In genomic region chr5:66436721-66437120, GRCh38 we compare ENCODE assay signal across 9 cellular contexts.
DNase-seq lines count a peak whose midpoint lies in the region; ATAC-seq, FAIRE-seq and TF ChIP-seq lines count a peak whose summit lies in the region.
"Had no signal": no experiment of that assay in that cellular context is flagged by ENCODE, and none has a peak within 500 bp of the region (broad histone marks: within the 10 kb centered on the region; RNA-seq: fewer than 3 reads in every experiment).

No MANE protein-coding gene starts in this region.

- no peak overlapping the region for H3K18ac ChIP-seq in H1 (ENCODE audit: extremely low read depth, low read length)

- TF ChIP-seq EP300 in H1 (IDR thresholded peaks at IDR 0.05; ENCODE audit: borderline replicate concordance in 1 of 2, low read depth in 2 of 2, low read length in 2 of 2), result no peak

- no peak overlapping the region for H2AK5ac ChIP-seq in H1 (ENCODE audit: low read depth, low read length)

- peak; percentile 58 to 67 for TF ChIP-seq RAD21 in H1 (IDR thresholded peaks at IDR 0.05 in 1 of 2, conservative IDR thresholded peaks at IDR 0.05 in 1 of 2; ENCODE audit: low read depth in 2 of 2, low read length in 2 of 2)

- H3F3A ChIP-seq in MM.1S (ENCODE audit: insufficient read depth, low read length) (no peaks in the 10 kb centered on the region), smooth muscle cell (ENCODE audit: low read depth) (no peaks in the 10 kb centered on the region)

- CTCF ChIA-PET in H1 (lab: Charles Lee; ENCODE audit: partially characterized antibody), result interaction anchor here (0.9 to 5.3 kb wide), 7 partner anchors 9 to 130 kb away, joined by 3 to 18 read pairs (median 3); no protein-coding TSS in a partner anchor

- H3K27me3 ChIP-seq in MM.1S (replicated peaks; ENCODE audit: insufficient read depth, low read length), result no peaks in the 10 kb centered on the region
- no peaks in the 10 kb centered on the region for H3K27me3 ChIP-seq in H1 (replicated peaks in 1 of 4; ENCODE audit: control insufficient read depth in 3 of 4, extremely low read depth in 1 of 4, insufficient read depth in 3 of 4, low read length in 3 of 4)
- H3K27me3 ChIP-seq in smooth muscle cell (ENCODE audit: low read depth), result no peaks in the 10 kb centered on the region

- H2AFZ ChIP-seq in MM.1S (ENCODE audit: low read length), result no peak overlapping the region
- H2AFZ ChIP-seq in H1 (ENCODE audit: low read length), result no peak overlapping the region
- H2AFZ ChIP-seq in smooth muscle cell (ENCODE audit: low read depth), result no peak overlapping the region

- peak; percentile 43 for TF ChIP-seq CTCF in MM.1S (IDR thresholded peaks at IDR 0.05; ENCODE audit: low read length)
- TF ChIP-seq CTCF in H1 (IDR thresholded peaks at IDR 0.05; ENCODE audit: control extremely low read depth in 1 of 3, insufficient read depth in 1 of 3, low read depth in 1 of 3, low read length in 3 of 3), result peak; percentile 42 to 70 (median 51)
- TF ChIP-seq CTCF in smooth muscle cell (IDR thresholded peaks at IDR 0.05; ENCODE audit: borderline replicate concordance, insufficient read depth, poor library complexity, severe bottlenecking), result peak; percentile 3

- no peak overlapping the region for H2BK20ac ChIP-seq in H1 (ENCODE audit: low read length)

- H3K79me1 ChIP-seq in H1 (ENCODE audit: low read depth, low read length), result no peaks in the 10 kb centered on the region

- H4K20me1 ChIP-seq in MM.1S (ENCODE audit: insufficient read depth, low read length) (no peaks in the 10 kb centered on the region), H1 (replicated peaks in 1 of 2; ENCODE audit: control insufficient read depth in 1 of 2, insufficient read depth in 2 of 2, low read length in 2 of 2) (no peaks in the 10 kb centered on the region), smooth muscle cell (ENCODE audit: low read depth) (no peaks in the 10 kb centered on the region)

- H4K91ac ChIP-seq in H1 (replicated peaks; ENCODE audit: insufficient read length, low read length), result no peak overlapping the region

- H3K23me2 ChIP-seq in H1 (ENCODE audit: low read depth, low read length), result no peaks in the 10 kb centered on the region

- no peak overlapping the region for H2BK15ac ChIP-seq in H1 (ENCODE audit: low read length)

- no peaks in the 10 kb centered on the region for H3K9me3 ChIP-seq in MM.1S (replicated peaks; ENCODE audit: insufficient read depth, low read length)
- H3K9me3 ChIP-seq in H1 (ENCODE audit: insufficient read depth in 2 of 2, low read depth in 1 of 2, low read length in 1 of 2), result no peaks in the 10 kb centered on the region
- H3K9me3 ChIP-seq in smooth muscle cell (replicated peaks; ENCODE audit: low read depth), result no peaks in the 10 kb centered on the region

- H2BK12ac ChIP-seq in H1 (ENCODE audit: low read depth, low read length), result no peak overlapping the region

- H3K79me2 ChIP-seq in MM.1S (ENCODE audit: low read length) (no peaks in the 10 kb centered on the region), H1 (ENCODE audit: control insufficient read depth in 1 of 2, insufficient read depth in 2 of 2, low read length in 2 of 2) (no peaks in the 10 kb centered on the region), smooth muscle cell (ENCODE audit: low read depth) (no peaks in the 10 kb centered on the region)

- no peak overlapping the region for H3K23ac ChIP-seq in H1 (ENCODE audit: insufficient read length)

- H3K56ac ChIP-seq in H1 (replicated peaks; ENCODE audit: insufficient read length, low read depth, low read length), result no peak overlapping the region

- H3K4me3 ChIP-seq in MM.1S (ENCODE audit: low read length), result no peak overlapping the region
- H3K4me3 ChIP-seq in H1 (ENCODE audit: extremely low read depth in 1 of 4, insufficient read depth in 2 of 4, low read depth in 3 of 4, low read length in 4 of 4), result no peak overlapping the region
- H3K4me3 ChIP-seq in smooth muscle cell, result no peak overlapping the region

- H3K27ac ChIP-seq in MM.1S (ENCODE audit: low read length) (no peak overlapping the region), H1 (ENCODE audit: low read depth, low read length) (no peak overlapping the region), smooth muscle cell (ENCODE audit: low read depth) (no peak overlapping the region)

- H2BK120ac ChIP-seq in H1 (replicated peaks; ENCODE audit: low read depth, low read length), result no peak overlapping the region

- peak; percentile 65 for FAIRE-seq in H1 (lab: Jason Lieb, UNC)

- H3K9me2 ChIP-seq in MM.1S (replicated peaks; ENCODE audit: insufficient read depth, low read length), result no peaks in the 10 kb centered on the region

- H4K5ac ChIP-seq in H1 (ENCODE audit: insufficient read length, low read depth, low read length), result no peak overlapping the region

- no peak overlapping the region for H2BK5ac ChIP-seq in H1 (ENCODE audit: low read depth, low read length)

- DNase-seq in activated CD4-positive, alpha-beta T cell treated with anti-CD3 and anti-CD28 coated beads for 48 hours, result peak; percentile 9
- DNase-seq in activated CD4-positive, alpha-beta T cell treated with anti-CD3 and anti-CD28 coated beads for 4 hours, result no peak
- DNase-seq in MM.1S (no peak), H1 (ENCODE audit: low read depth in 1 of 2, low spot score in 2 of 2) (peak in 1 of 2 experiments; percentile 2), smooth muscle cell (lab: John Stamatoyannopoulos, UW; ENCODE audit: unreplicated experiment) (no peak), NCI-H1930 (lab: John Stamatoyannopoulos, UW) (no peak)
- DNase-seq: CD4-positive, alpha-beta memory T cell had no signal

- 77% methylated on average over 3 of the region's 3 CpGs; no CpG with 5 or more reads in 1 of the 2 experiments for WGBS in H1 (ENCODE audit: extremely low coverage in 1 of 2, insufficient coverage in 1 of 2, insufficient read length in 1 of 2, insufficient replicate concordance in 2 of 2, low coverage in 1 of 2, low lambda C conversion rate in 2 of 2, missing lambda C conversion rate in 1 of 2), 2 experiments
- 76% methylated on average over 3 of the region's 3 CpGs for WGBS in smooth muscle cell (ENCODE audit: low lambda C conversion rate)

- no peak overlapping the region for H3K14ac ChIP-seq in H1 (ENCODE audit: insufficient read length)

- H3K4me1 ChIP-seq in MM.1S (ENCODE audit: low read length), result peaks cover 16% of the 10 kb centered on the region
- no peaks in the 10 kb centered on the region for H3K4me1 ChIP-seq in H1 (replicated peaks in 1 of 4; ENCODE audit: control insufficient read depth in 3 of 4, insufficient read depth in 4 of 4, low read length in 3 of 4)
- no peaks in the 10 kb centered on the region for H3K4me1 ChIP-seq in smooth muscle cell (ENCODE audit: low read depth)

- H3K9ac ChIP-seq in MM.1S (ENCODE audit: low read length) (no peak overlapping the region), H1 (replicated peaks in 1 of 4; ENCODE audit: extremely low read depth in 1 of 4, low read depth in 3 of 4, low read length in 3 of 4) (no peak overlapping the region), smooth muscle cell (ENCODE audit: low read depth) (no peak overlapping the region)

- TF ChIP-seq POLR2A in H1 (IDR thresholded peaks at IDR 0.05; ENCODE audit: control extremely low read depth in 1 of 2, low read depth in 2 of 2, low read length in 2 of 2), result no peak

- POLR2A ChIA-PET in H1 (lab: Charles Lee; ENCODE audit: partially characterized antibody), result no interaction called here

- no peak overlapping the region; the same call in 1 of the 2 replicates for H4K8ac ChIP-seq in H1 (ENCODE audit: extremely low read depth, insufficient read depth, low read length)

- H3K4ac ChIP-seq in H1 (replicated peaks; ENCODE audit: insufficient read length, low read depth, low read length), result no peak overlapping the region

- no peak for ATAC-seq in HG02571 (IDR thresholded peaks at IDR 0.05; ENCODE audit: unreplicated experiment)
- ATAC-seq in HG02938 (IDR thresholded peaks at IDR 0.05; ENCODE audit: unreplicated experiment), result no peak

- H3K36me3 ChIP-seq in MM.1S (replicated peaks; ENCODE audit: insufficient read depth, low read length), result no peaks in the 10 kb centered on the region
- no peaks in the 10 kb centered on the region for H3K36me3 ChIP-seq in H1 (ENCODE audit: control insufficient read depth in 2 of 4, insufficient read depth in 4 of 4, low read length in 3 of 4)
- no peaks in the 10 kb centered on the region for H3K36me3 ChIP-seq in smooth muscle cell (ENCODE audit: low read depth)

- H3K4me2 ChIP-seq in MM.1S (ENCODE audit: low read depth, low read length) (no peak overlapping the region), H1 (ENCODE audit: insufficient read depth in 1 of 2, low read depth in 2 of 2, low read length in 2 of 2) (no peak overlapping the region), smooth muscle cell (no peak overlapping the region)

TF ChIP-seq in H1, 55 proteins besides CTCF, POLR2A, EP300 and RAD21:
- TF ChIP-seq GTF2F1 (IDR thresholded peaks at IDR 0.05; ENCODE audit: borderline replicate concordance, low read depth, low read length), result no peak
- peak; percentile 74 for TF ChIP-seq YY1 (IDR thresholded peaks at IDR 0.05; ENCODE audit: low read depth, low read length)
